23 cellular contexts compared by ENCODE assay signal in genomic region chr2:81739971-81740370, GRCh38.
"Had no signal": no experiment of that assay in that cellular context is flagged by ENCODE, and none has a peak within 500 bp of the region (broad histone marks: within the 10 kb centered on the region; RNA-seq: fewer than 3 reads in every experiment).

No MANE protein-coding gene starts in this region.

- H3K36me3 ChIP-seq: left ventricle myocardium inferior, ovary, right atrium auricular region, right lobe of liver, tibial nerve, uterus had no signal

- H3K36me3 Mint-ChIP-seq: memory B cell; naive thymus-derived CD4-positive, alpha-beta T cell; natural killer cell treated with Interleukin-12 subunit alpha and Interleukin-12 subunit beta and Interleukin-15 and Interleukin-18, amount 100 ng/mL, for 72 hours; stimulated activated memory B cell treated with anti-CD40 and anti-IgM and Interleukin-4, amounts not matched to agents 10 μg/mL and 1 μg/mL and 100 μg/mL, for 72 hours; type B pancreatic cell had no signal

- H3K27ac ChIP-seq: left ventricle myocardium inferior, ovary, right atrium auricular region, right lobe of liver, tibial nerve, uterus had no signal

- H3K27me3 Mint-ChIP-seq: memory B cell; naive thymus-derived CD4-positive, alpha-beta T cell; natural killer cell treated with Interleukin-12 subunit alpha and Interleukin-12 subunit beta and Interleukin-15 and Interleukin-18, amount 100 ng/mL, for 72 hours; progenitor cell of endocrine pancreas; stimulated activated memory B cell treated with anti-CD40 and anti-IgM and Interleukin-4, amounts not matched to agents 10 μg/mL and 1 μg/mL and 100 μg/mL, for 72 hours; stimulated activated naive CD8-positive, alpha-beta T cell treated with anti-CD3 and anti-CD28 coated beads, Interleukin-15, amount 100 ng/mL, for 72 hours; type B pancreatic cell had no signal

- ATAC-seq: mucosa of descending colon; naive thymus-derived CD4-positive, alpha-beta T cell; natural killer cell treated with Interleukin-12 subunit alpha and Interleukin-12 subunit beta and Interleukin-15 and Interleukin-18, amount 100 ng/mL, for 72 hours; right lobe of liver; stimulated activated memory B cell treated with anti-CD40 and anti-IgM and Interleukin-4, amounts not matched to agents 10 μg/mL and 1 μg/mL and 100 μg/mL, for 72 hours; stimulated activated naive CD8-positive, alpha-beta T cell treated with anti-CD3 and anti-CD28 coated beads, Interleukin-15, amount 100 ng/mL, for 72 hours had no signal

- H3K27ac Mint-ChIP-seq: memory B cell; naive thymus-derived CD4-positive, alpha-beta T cell; natural killer cell treated with Interleukin-12 subunit alpha and Interleukin-12 subunit beta and Interleukin-15 and Interleukin-18, amount 100 ng/mL, for 72 hours; progenitor cell of endocrine pancreas; stimulated activated memory B cell treated with anti-CD40 and anti-IgM and Interleukin-4, amounts not matched to agents 10 μg/mL and 1 μg/mL and 100 μg/mL, for 72 hours; stimulated activated naive CD8-positive, alpha-beta T cell treated with anti-CD3 and anti-CD28 coated beads, Interleukin-15, amount 100 ng/mL, for 72 hours; type B pancreatic cell had no signal

- H3K9me3 Mint-ChIP-seq: type B pancreatic cell had no signal

- H3K4me1 ChIP-seq: left ventricle myocardium inferior, right atrium auricular region, right lobe of liver, tibial nerve, uterus had no signal

- H3K4me3 ChIP-seq: left ventricle myocardium inferior, mucosa of descending colon, ovary, right atrium auricular region, right lobe of liver, smooth muscle cell, tibial nerve, uterus had no signal

- DNase-seq: islet precursor cell; left ventricle myocardium inferior; midbrain; mucosa of descending colon; naive thymus-derived CD4-positive, alpha-beta T cell; ovary; right lobe of liver; stimulated activated CD4-positive, alpha-beta T cell treated with anti-CD3 and anti-CD28 coated beads, Interleukin-1b, Interleukin-23, amount 100 ng/mL, for 48 hours; stimulated activated CD4-positive, alpha-beta T cell treated with anti-CD3 and anti-CD28 coated beads, Interleukin-2, amount 100 ng/mL, for 48 hours; stimulated activated CD4-positive, alpha-beta T cell treated with anti-CD3 and anti-CD28 coated beads, Interleukin-4, amount 100 ng/mL, for 4 hours; stimulated activated CD8-positive, alpha-beta memory T cell treated with anti-CD3 and anti-CD28 coated beads, Interleukin-4, amount 100 ng/mL, for 48 hours; stimulated activated naive CD4-positive, alpha-beta T cell treated with Interleukin-2 at 50 U/mL for 16 hours; stimulated activated naive CD8-positive, alpha-beta T cell treated with anti-CD3 and anti-CD28 coated beads, Interleukin-15, amount 100 ng/mL, for 72 hours; substantia nigra; uterus had no signal

- H3K9me3 ChIP-seq: mucosa of descending colon, ovary, right atrium auricular region, right lobe of liver, uterus had no signal

- H3K27me3 ChIP-seq: ovary, right atrium auricular region, right lobe of liver, tibial nerve, uterus had no signal

- H3K4me3 Mint-ChIP-seq: memory B cell; naive thymus-derived CD4-positive, alpha-beta T cell; natural killer cell treated with Interleukin-12 subunit alpha and Interleukin-12 subunit beta and Interleukin-15 and Interleukin-18, amount 100 ng/mL, for 72 hours; stimulated activated memory B cell treated with anti-CD40 and anti-IgM and Interleukin-4, amounts not matched to agents 10 μg/mL and 1 μg/mL and 100 μg/mL, for 72 hours; stimulated activated naive CD8-positive, alpha-beta T cell treated with anti-CD3 and anti-CD28 coated beads, Interleukin-15, amount 100 ng/mL, for 72 hours; type B pancreatic cell had no signal

- H3K4me1 Mint-ChIP-seq: memory B cell; naive thymus-derived CD4-positive, alpha-beta T cell; stimulated activated memory B cell treated with anti-CD40 and anti-IgM and Interleukin-4, amounts not matched to agents 10 μg/mL and 1 μg/mL and 100 μg/mL, for 72 hours; stimulated activated naive CD8-positive, alpha-beta T cell treated with anti-CD3 and anti-CD28 coated beads, Interleukin-15, amount 100 ng/mL, for 72 hours had no signal
